In genomic region chrX:1909419-1910206, GRCh38 we compare ENCODE assay signal across 19 cellular contexts.
DNase-seq lines count a peak whose midpoint lies in the region; ATAC-seq, FAIRE-seq and TF ChIP-seq lines count a peak whose summit lies in the region.
"Had no signal": no experiment of that assay in that cellular context is flagged by ENCODE, and none has a peak within 500 bp of the region (broad histone marks: within the 10 kb centered on the region; RNA-seq: fewer than 3 reads in every experiment).

No MANE protein-coding gene starts in this region.

- intact Hi-C loops in OCI-LY7 (cut with micrococcal nuclease; ENCODE audit: unreplicated experiment): no loop called here

- no TSS peak for BruUV-seq in OCI-LY7 (replicated peaks; lab: Mats Ljungman, UMichigan)

- H3K9me3 ChIP-seq in A549: 0 out of 3 replicates have a peak, but pooled peaks cover 4% of the 10 kb centered on the region
- no peaks in the 10 kb centered on the region for H3K9me3 ChIP-seq in HEK293 (ENCODE audit: control insufficient read depth, insufficient read depth, low read depth, low read length)
- no peaks in the 10 kb centered on the region for H3K9me3 ChIP-seq in OCI-LY7 (ENCODE audit: low read length)

- CTCF ChIA-PET in A549 (lab: Yijun Ruan, JAX): no interaction called here
- CTCF ChIA-PET in HEK293 (lab: Yijun Ruan, JAX): no interaction called here
- CTCF ChIA-PET in OCI-LY7 (lab: Charles Lee; ENCODE audit: unreplicated experiment): no interaction called here

- H3K4me1 Mint-ChIP-seq in memory B cell: peaks cover 9% of the 10 kb centered on the region

- peaks cover 13% of the 10 kb centered on the region for H3K9me3 Mint-ChIP-seq in memory B cell

- H4K20me1 ChIP-seq in OCI-LY7 (ENCODE audit: insufficient read depth, low read length): no peaks in the 10 kb centered on the region

- no peak for TF ChIP-seq CTCF in A549 (IDR thresholded peaks at IDR 0.05)
- TF ChIP-seq CTCF in HEK293 (tag by site-specific recombination; IDR thresholded peaks at IDR 0.05): no peak
- TF ChIP-seq CTCF in OCI-LY7 (conservative IDR thresholded peaks at IDR 0.05; ENCODE audit: low read length): no peak

- H3K27me3 Mint-ChIP-seq in memory B cell: peaks cover 15% of the 10 kb centered on the region

- no peaks in the 10 kb centered on the region for H3K79me2 ChIP-seq in OCI-LY7 (ENCODE audit: insufficient read depth, low read depth, low read length)

- no peak for DNase-seq in A549 (ENCODE audit: low read depth in 1 of 2, low spot score in 1 of 2)
- peak; percentile 7 for DNase-seq in OCI-LY7 (ENCODE audit: low spot score)
- no peak for DNase-seq in memory B cell (ENCODE audit: low spot score in 2 of 2)
- DNase-seq in NCI-H146 treated with DMSO at 0.1 percent for 48 hours (lab: John Stamatoyannopoulos, UW; ENCODE audit: unreplicated experiment): no peak
- DNase-seq: CD8-positive, alpha-beta T cell; DND-41; GF-D8; GOT3; HFFc6; MM.1S; NCI-H1417 treated with DMSO at 0.1 percent for 48 hours; NCI-H2029 treated with DMSO at 0.1 percent for 48 hours; NCI-H526; SHP77 treated with DMSO at 0.1 percent for 48 hours had no signal

- H3K4me3 Mint-ChIP-seq in memory B cell: no peak overlapping the region
- H3K4me3 Mint-ChIP-seq: CD8-positive, alpha-beta T cell; HFFc6 had no signal

- FAIRE-seq in A549 (lab: Jason Lieb, UNC): no peak
- FAIRE-seq: D721Med, RCC 7860 had no signal

- no peak overlapping the region for H3K4me3 ChIP-seq in A549
- H3K4me3 ChIP-seq in HEK293 (ENCODE audit: low read depth, low read length): no peak overlapping the region
- H3K4me3 ChIP-seq in OCI-LY7 (ENCODE audit: low read depth, low read length, poor library complexity, severe bottlenecking): no peak overlapping the region

- ATAC-seq in A549 (peak; percentile 51 to 64; a peak in 4 of 6 replicates), memory B cell (ENCODE audit: low read depth) (peak; percentile 60), esophagus mucosa (no peak)
- ATAC-seq in activated CD4-positive, CD25-positive, alpha-beta regulatory T cell treated with anti-CD3 and anti-CD28 coated beads, Interleukin-2, amount 50 U/mL, for 24 hours: no peak
- ATAC-seq: CD8-positive, alpha-beta T cell had no signal

- no peak for TF ChIP-seq EP300 in A549 (IDR thresholded peaks at IDR 0.05)

- TF ChIP-seq POLR2A in A549 (IDR thresholded peaks at IDR 0.05; ENCODE audit: low read length): no peak

- H3K27ac Mint-ChIP-seq in memory B cell: peak overlapping the region; percentile 2
- H3K27ac Mint-ChIP-seq: CD8-positive, alpha-beta T cell; HFFc6 had no signal

- no peak overlapping the region for H2AFZ ChIP-seq in OCI-LY7 (ENCODE audit: low read length)

- 87% methylated on average over 13 of the region's 13 CpGs for WGBS in A549 (ENCODE audit: missing lambda C conversion rate)

- POLR2A ChIA-PET in A549 (lab: Yijun Ruan, JAX): no interaction called here
- POLR2A ChIA-PET in HEK293 (lab: Yijun Ruan, JAX): no interaction called here
- POLR2A ChIA-PET in OCI-LY7 (lab: Charles Lee): no interaction called here

- H3K9me2 ChIP-seq in OCI-LY7 (ENCODE audit: insufficient read depth, low read length): no peaks in the 10 kb centered on the region

- H3K4me2 ChIP-seq in A549: no peak overlapping the region
- H3K4me2 ChIP-seq in OCI-LY7 (ENCODE audit: low read length): no peak overlapping the region

- peaks cover 8% of the 10 kb centered on the region for H3K36me3 Mint-ChIP-seq in memory B cell
- H3K36me3 Mint-ChIP-seq: CD8-positive, alpha-beta T cell had no signal

- H3K4me1 ChIP-seq in A549 (no peaks in the 10 kb centered on the region), HEK293 (ENCODE audit: control insufficient read depth, insufficient read depth, low read length) (no peaks in the 10 kb centered on the region), OCI-LY7 (ENCODE audit: insufficient read depth, low read length, poor library complexity, severe bottlenecking) (no peaks in the 10 kb centered on the region)

- H3K36me3 ChIP-seq in HEK293 (ENCODE audit: control insufficient read depth in 2 of 2, insufficient read depth in 1 of 2, low read length in 2 of 2) (no peaks in the 10 kb centered on the region), OCI-LY7 (ENCODE audit: insufficient read depth, low read length) (no peaks in the 10 kb centered on the region)

- TF ChIP-seq RAD21 in A549 (conservative IDR thresholded peaks at IDR 0.05 in 1 of 2, IDR thresholded peaks at IDR 0.05 in 1 of 2): no peak

- H3K27ac ChIP-seq in A549: peak overlapping the region in 1 of 2 experiments; percentile 47; a peak in 1 of 6 replicates
- H3K27ac ChIP-seq in HEK293 (ENCODE audit: extremely low read depth, low read depth, low read length): no peak overlapping the region
- no peak overlapping the region for H3K27ac ChIP-seq in OCI-LY7 (ENCODE audit: low read depth, low read length, poor library complexity, severe bottlenecking)

TF ChIP-seq in A549, 52 proteins besides CTCF, POLR2A, EP300 and RAD21:
- TF ChIP-seq EHF (CRISPR knock-in tag; IDR thresholded peaks at IDR 0.05) (no peak), HOXB13 (CRISPR knock-in tag; IDR thresholded peaks at IDR 0.05; ENCODE audit: low read depth) (no peak), CHD2 (IDR thresholded peaks at IDR 0.05; ENCODE audit: low read length, partially characterized antibody) (no peak), GATA3 (IDR thresholded peaks at IDR 0.05; ENCODE audit: borderline replicate concordance) (no peak), FOXS1 (CRISPR knock-in tag; IDR thresholded peaks at IDR 0.05) (no peak), RNF2 (IDR thresholded peaks at IDR 0.05; ENCODE audit: borderline replicate concordance, low read depth) (no peak), RARB (CRISPR knock-in tag; IDR thresholded peaks at IDR 0.05) (no peak), HEYL (CRISPR knock-in tag; IDR thresholded peaks at IDR 0.05) (no peak), NR3C1 (IDR thresholded peaks at IDR 0.05) (no peak), E2F6 (IDR thresholded peaks at IDR 0.05; ENCODE audit: borderline replicate concordance, low read depth) (no peak), NFE2L2 (conservative IDR thresholded peaks at IDR 0.05; ENCODE audit: low read length) (no peak), CHD4 (IDR thresholded peaks at IDR 0.05; ENCODE audit: borderline replicate concordance) (no peak), KDM5A (IDR thresholded peaks at IDR 0.05) (no peak), JUN (IDR thresholded peaks at IDR 0.05) (no peak), CEBPB (IDR thresholded peaks at IDR 0.05) (no peak), HOXA7 (CRISPR knock-in tag; IDR thresholded peaks at IDR 0.05) (no peak), MYC (IDR thresholded peaks at IDR 0.05; ENCODE audit: borderline replicate concordance, low read length) (no peak)

TF ChIP-seq in HEK293, 187 proteins besides CTCF, POLR2A, EP300 and RAD21:
- no peak for TF ChIP-seq ZNF280D (tag by site-specific recombination; IDR thresholded peaks at IDR 0.05)
- peak; percentile 91 for TF ChIP-seq PRDM1 (tag by site-specific recombination; IDR thresholded peaks at IDR 0.05)

Comparison
In these comparisons a context has a peak if more than half of its experiments do, and no peak if none do; other contexts are left out.
1. ATAC-seq: peak in A549 (2 of 2) and memory B cell (single experiment); none in esophagus mucosa (single experiment) and activated CD4-positive, CD25-positive, alpha-beta regulatory T cell treated with anti-CD3 and anti-CD28 coated beads, Interleukin-2, amount 50 U/mL, for 24 hours (0 of 2).